Comparison of ENCODE assay signal across 29 cellular contexts in genomic region chr10:121457729-121458128, GRCh38.
"Had no signal": no experiment of that assay in that cellular context is flagged by ENCODE, and none has a peak within 500 bp of the region (broad histone marks: within the 10 kb centered on the region; RNA-seq: fewer than 3 reads in every experiment).

No MANE protein-coding gene starts in this region.

- H3K27me3 Mint-ChIP-seq: dendritic cell treated with granulocyte-macrophage colony-stimulating factor and Interleukin-4, amounts not matched to agents 40 ng/mL and 50 ng/mL, for 4 days had no signal

- ATAC-seq: esophagus mucosa; gastrocnemius medialis; left lobe of liver; natural killer cell treated with Interleukin-12 subunit alpha and Interleukin-12 subunit beta and Interleukin-15 and Interleukin-18, amount 100 ng/mL, for 72 hours; right lobe of liver; stimulated activated naive CD8-positive, alpha-beta T cell treated with anti-CD3 and anti-CD28 coated beads, Interleukin-15, amount 100 ng/mL, for 72 hours; upper lobe of right lung had no signal

- DNase-seq: effector CD8-positive, alpha-beta T cell; endodermal cell; foreskin fibroblast; gastrocnemius medialis; head of caudate nucleus; kidney; right lobe of liver; small intestine; stimulated activated CD4-positive, alpha-beta T cell treated with anti-CD3 and anti-CD28 coated beads, Interleukin-15, amount 100 ng/mL, for 24 hours; stimulated activated CD4-positive, alpha-beta T cell treated with anti-CD3 and anti-CD28 coated beads, Interleukin-2, amount 100 ng/mL, for 48 hours; stimulated activated CD8-positive, alpha-beta memory T cell treated with anti-CD3 and anti-CD28 coated beads, Interleukin-4, amount 100 ng/mL, for 48 hours; stimulated activated naive CD4-positive, alpha-beta T cell; stimulated activated naive CD8-positive, alpha-beta T cell treated with anti-CD3 and anti-CD28 coated beads, Interleukin-15, amount 100 ng/mL, for 72 hours; transverse colon; upper lobe of right lung had no signal

- H3K27ac ChIP-seq: epithelial cell of prostate, gastrocnemius medialis, hepatocyte, neutrophil, parathyroid adenoma, right lobe of liver, suprapubic skin, transverse colon, upper lobe of right lung, vagina had no signal

- H3K36me3 Mint-ChIP-seq: memory B cell; natural killer cell treated with Interleukin-12 subunit alpha and Interleukin-12 subunit beta and Interleukin-15 and Interleukin-18, amount 100 ng/mL, for 72 hours had no signal

- H3K4me1 Mint-ChIP-seq: memory B cell; stimulated activated naive CD8-positive, alpha-beta T cell treated with anti-CD3 and anti-CD28 coated beads, Interleukin-15, amount 100 ng/mL, for 72 hours had no signal

- H3K4me3 Mint-ChIP-seq: dendritic cell treated with granulocyte-macrophage colony-stimulating factor and Interleukin-4, amounts not matched to agents 40 ng/mL and 50 ng/mL, for 4 days; endodermal cell; memory B cell; natural killer cell treated with Interleukin-12 subunit alpha and Interleukin-12 subunit beta and Interleukin-15 and Interleukin-18, amount 100 ng/mL, for 72 hours; neural crest cell; stimulated activated naive CD8-positive, alpha-beta T cell treated with anti-CD3 and anti-CD28 coated beads, Interleukin-15, amount 100 ng/mL, for 72 hours had no signal

- H3K9me3 Mint-ChIP-seq: dendritic cell treated with granulocyte-macrophage colony-stimulating factor and Interleukin-4, amounts not matched to agents 40 ng/mL and 50 ng/mL, for 4 days; endodermal cell; memory B cell; natural killer cell treated with Interleukin-12 subunit alpha and Interleukin-12 subunit beta and Interleukin-15 and Interleukin-18, amount 100 ng/mL, for 72 hours had no signal

- H3K4me1 ChIP-seq: gastrocnemius medialis, parathyroid adenoma, suprapubic skin, upper lobe of right lung had no signal

- H3K9me3 ChIP-seq: gastrocnemius medialis, neutrophil, right lobe of liver, suprapubic skin, transverse colon, upper lobe of right lung, vagina had no signal

- H3K36me3 ChIP-seq: gastrocnemius medialis, neutrophil, right lobe of liver, suprapubic skin, transverse colon, upper lobe of right lung, vagina had no signal

- H3K4me3 ChIP-seq: gastrocnemius medialis, hepatocyte, lung, right lobe of liver, suprapubic skin, transverse colon, upper lobe of right lung, vagina had no signal

- H3K27ac Mint-ChIP-seq: dendritic cell treated with granulocyte-macrophage colony-stimulating factor and Interleukin-4, amounts not matched to agents 40 ng/mL and 50 ng/mL, for 4 days; endodermal cell; memory B cell; natural killer cell treated with Interleukin-12 subunit alpha and Interleukin-12 subunit beta and Interleukin-15 and Interleukin-18, amount 100 ng/mL, for 72 hours; progenitor cell of endocrine pancreas; stimulated activated naive CD8-positive, alpha-beta T cell treated with anti-CD3 and anti-CD28 coated beads, Interleukin-15, amount 100 ng/mL, for 72 hours had no signal
